In the genomic region with DNA sequence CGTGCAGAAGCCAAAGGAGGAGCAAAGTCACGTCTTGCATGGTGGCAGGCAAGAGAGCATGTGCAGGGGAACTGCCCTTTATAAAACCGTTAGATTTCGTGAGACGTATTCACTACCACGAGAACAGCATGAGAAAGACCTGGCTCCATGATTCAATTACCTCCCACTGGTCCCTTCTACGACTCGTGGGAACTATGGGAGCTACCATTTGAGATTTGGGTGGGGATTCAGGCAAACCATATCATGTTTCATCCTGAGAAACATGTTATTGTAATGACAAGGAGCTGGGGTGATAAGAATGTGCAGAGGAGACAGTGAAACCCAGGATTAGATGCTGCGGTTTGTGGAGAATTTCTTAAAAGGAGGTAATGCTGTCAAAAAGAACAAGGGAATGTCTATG, we compare ENCODE assay signal across 26 cellular contexts. TPM values are rescaled to one million over a fixed set of nuclear protein-coding genes. Genes with fewer than 3 reads are reported as not detected.
DNase-seq lines count a peak whose midpoint lies in the region; ATAC-seq, FAIRE-seq and TF ChIP-seq lines count a peak whose summit lies in the region.
"Had no signal": no experiment of that assay in that cellular context is flagged by ENCODE, and none has a peak within 500 bp of the region (broad histone marks: within the 10 kb centered on the region; RNA-seq: fewer than 3 reads in every experiment).

No MANE protein-coding gene starts in this region.

- no peaks in the 10 kb centered on the region for H3K9me1 ChIP-seq in K562 (ENCODE audit: control insufficient read depth, insufficient read depth, low read length)

- BruUV-seq in K562 (replicated peaks; lab: Mats Ljungman, UMichigan), result no TSS peak

- POLR2A ChIA-PET in K562 (lab: Yijun Ruan, JAX), result no interaction called here

- in situ Hi-C loops in K562 (cut with MboI), result no loop called here

- TF ChIP-seq POLR2A in K562 (conservative IDR thresholded peaks at IDR 0.05), result no peak
- no peak for TF ChIP-seq POLR2A in GM18505 (IDR thresholded peaks at IDR 0.05; ENCODE audit: borderline replicate concordance, extremely low read depth, insufficient read depth, insufficient read length)

- no peak for FAIRE-seq in K562 (lab: Jason Lieb, UNC)
- FAIRE-seq: A204.1, GM12878, GM12892 had no signal

- H4K20me1 ChIP-seq in K562 (replicated peaks; ENCODE audit: control insufficient read depth, insufficient read depth, low read length), result no peaks in the 10 kb centered on the region
- H4K20me1 ChIP-seq: BLaER1 had no signal

- H3K36me3 ChIP-seq in K562 (ENCODE audit: control insufficient read depth, insufficient read depth, low read length), result no peaks in the 10 kb centered on the region
- H3K36me3 ChIP-seq: BE2C, BLaER1 had no signal

- no peak overlapping the region for H3K4me2 ChIP-seq in K562 (ENCODE audit: insufficient read depth, low read length)
- H3K4me2 ChIP-seq: BLaER1 had no signal

- no peak for TF ChIP-seq RAD21 in K562 (CRISPR knock-in tag; conservative IDR thresholded peaks at IDR 0.05 in 1 of 2, IDR thresholded peaks at IDR 0.05 in 1 of 2)

- no peak for TF ChIP-seq EP300 in K562 (IDR thresholded peaks at IDR 0.05; ENCODE audit: low read length)

- intact Hi-C loops in K562 (cut with micrococcal nuclease), result no loop called here

- no peak overlapping the region for H3K4me3 ChIP-seq in K562
- no peak overlapping the region for H3K4me3 ChIP-seq in choroid plexus epithelial cell (ENCODE audit: low read depth, low read length)
- H3K4me3 ChIP-seq: BLaER1, GM12878 had no signal

- CTCF ChIA-PET in K562 (lab: Yijun Ruan, JAX; ENCODE audit: low intra/inter-chr PET ratio), result no interaction called here

- H3K9ac ChIP-seq in K562 (ENCODE audit: insufficient read depth in 1 of 2, low read depth in 2 of 2, low read length in 2 of 2), result no peak overlapping the region
- H3K9ac ChIP-seq: BLaER1 had no signal

- 63% methylated on average over 9 of the region's 9 CpGs for WGBS in K562 (ENCODE audit: insufficient coverage, low coverage, missing lambda C conversion rate)

- peaks cover 5% of the 10 kb centered on the region for H3K9me3 ChIP-seq in K562 (replicated peaks; ENCODE audit: control insufficient read depth, insufficient read depth, low read depth, low read length)
- H3K9me3 ChIP-seq: BE2C, BLaER1 had no signal

- no peaks in the 10 kb centered on the region for H3K27me3 ChIP-seq in K562 (ENCODE audit: control insufficient read depth in 2 of 2, insufficient read depth in 2 of 2, low read length in 2 of 2)
- H3K27me3 ChIP-seq: BE2C, BLaER1 had no signal

- no peak overlapping the region for H3K27ac ChIP-seq in K562 (ENCODE audit: extremely low read depth, low read depth, low read length)
- H3K27ac ChIP-seq: BLaER1 had no signal

- ATAC-seq in K562, result no peak
- ATAC-seq in GM18505 (IDR thresholded peaks at IDR 0.05; ENCODE audit: unreplicated experiment), result no peak
- ATAC-seq: GM12878 had no signal

- TF ChIP-seq CTCF in K562 (IDR thresholded peaks at IDR 0.05 in 2 of 3, conservative IDR thresholded peaks at IDR 0.05 in 1 of 3; ENCODE audit: insufficient read depth in 2 of 3, low read depth in 1 of 3, low read length in 3 of 3) (no peak), choroid plexus epithelial cell (conservative IDR thresholded peaks at IDR 0.05; ENCODE audit: low read depth, low read length) (no peak)

- no peak for DNase-seq in K562 (ENCODE audit: extremely low read depth in 1 of 4, low spot score in 3 of 4)
- DNase-seq in choroid plexus epithelial cell (ENCODE audit: low read depth), result peak; percentile 19
- no peak for DNase-seq in activated T-cell treated with anti-CD3 and anti-CD28 coated beads for 4 hours
- no peak for DNase-seq in stimulated activated CD8-positive, alpha-beta memory T cell treated with anti-CD3 and anti-CD28 coated beads, Interleukin-4, amount 100 ng/mL, for 48 hours
- DNase-seq: 8988T; ACHN; BE2C; C1 segment of cervical spinal cord; CD4-positive, alpha-beta memory T cell; CD4-positive, CD25-positive, alpha-beta regulatory T cell; CD8-positive, alpha-beta memory T cell; COR-L47; DMS 273 treated with DMSO at 0.1 percent for 48 hours; DMS153; DMS53; DMS79; DND-41; EL; GDM1 had no signal

- H3K4me1 ChIP-seq in K562 (replicated peaks in 1 of 2; ENCODE audit: control insufficient read depth in 2 of 2, insufficient read depth in 2 of 2, low read length in 2 of 2), result peaks cover 7 to 18% of the 10 kb centered on the region in 2 experiments; a peak in 4 of 5 replicates
- H3K4me1 ChIP-seq: BE2C had no signal

- no peaks in the 10 kb centered on the region for H3K79me2 ChIP-seq in K562 (ENCODE audit: control insufficient read depth, insufficient read depth, low read length)

- H2AFZ ChIP-seq in K562 (ENCODE audit: low read depth, low read length), result no peak overlapping the region

TF ChIP-seq in K562, 482 proteins besides CTCF, POLR2A, EP300 and RAD21 (continues in another document):
- TF ChIP-seq KLF10 (CRISPR knock-in tag; IDR thresholded peaks at IDR 0.05) (no peak), NR4A1 (CRISPR knock-in tag; IDR thresholded peaks at IDR 0.05) (no peak), NR4A1 (tag; IDR thresholded peaks at IDR 0.05) (no peak), HDAC2 (IDR thresholded peaks at IDR 0.05) (no peak), KDM1A (IDR thresholded peaks at IDR 0.05) (no peak), PRPF4 (IDR thresholded peaks at IDR 0.05; ENCODE audit: insufficient read depth, low read depth, low read length, poor library complexity, severe bottlenecking) (no peak)
- TF ChIP-seq, protein P1, sequence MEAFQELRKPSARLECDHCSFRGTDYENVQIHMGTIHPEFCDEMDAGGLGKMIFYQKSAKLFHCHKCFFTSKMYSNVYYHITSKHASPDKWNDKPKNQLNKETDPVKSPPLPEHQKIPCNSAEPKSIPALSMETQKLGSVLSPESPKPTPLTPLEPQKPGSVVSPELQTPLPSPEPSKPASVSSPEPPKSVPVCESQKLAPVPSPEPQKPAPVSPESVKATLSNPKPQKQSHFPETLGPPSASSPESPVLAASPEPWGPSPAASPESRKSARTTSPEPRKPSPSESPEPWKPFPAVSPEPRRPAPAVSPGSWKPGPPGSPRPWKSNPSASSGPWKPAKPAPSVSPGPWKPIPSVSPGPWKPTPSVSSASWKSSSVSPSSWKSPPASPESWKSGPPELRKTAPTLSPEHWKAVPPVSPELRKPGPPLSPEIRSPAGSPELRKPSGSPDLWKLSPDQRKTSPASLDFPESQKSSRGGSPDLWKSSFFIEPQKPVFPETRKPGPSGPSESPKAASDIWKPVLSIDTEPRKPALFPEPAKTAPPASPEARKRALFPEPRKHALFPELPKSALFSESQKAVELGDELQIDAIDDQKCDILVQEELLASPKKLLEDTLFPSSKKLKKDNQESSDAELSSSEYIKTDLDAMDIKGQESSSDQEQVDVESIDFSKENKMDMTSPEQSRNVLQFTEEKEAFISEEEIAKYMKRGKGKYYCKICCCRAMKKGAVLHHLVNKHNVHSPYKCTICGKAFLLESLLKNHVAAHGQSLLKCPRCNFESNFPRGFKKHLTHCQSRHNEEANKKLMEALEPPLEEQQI (IDR thresholded peaks at IDR 0.05), result 0 out of 2 replicates have a peak, but pooled peaks have one; percentile 72

RNA-seq across cellular contexts. Expression of gene THNSL1, which starts 34.0 kb away (rescaled TPM):
- 1.1 and 3.9 TPM in 2 replicates for total RNA-seq in K562 (2011; cell fraction: chromatin; rRNA removed; ENCODE audit: low replicate concordance)
- 0.33 and 0.92 TPM in 2 replicates for total RNA-seq in K562 (2011; cell fraction: nucleolus; rRNA removed)
- 1.5 and 2.0 TPM in 2 replicates for total RNA-seq in K562 (2011; cell fraction: nucleoplasm; rRNA removed)
- total RNA-seq in K562 (2014; rRNA removed) (3.2 and 4.7 TPM in 2 replicates), K562 (2014; rRNA removed; fragmentation: Illumina TruSeq; extraction: Trizol) (8.6 and 8.9 TPM in 2 replicates), K562 (2015; rRNA removed; fragmentation: Illumina TruSeq; extraction: Trizol) (5.8 and 6.3 TPM in 2 replicates), K562 (2021) (6.2 and 6.4 TPM in 2 replicates)
- polyA plus RNA-seq in K562 (2011; rRNA removed) (6.0 and 7.5 TPM in 2 replicates), K562 (2014; fragmentation: Illumina TruSeq; extraction: Trizol) (6.4 and 7.0 TPM in 2 replicates), K562 (2014; fragmentation: Nextera tagmentation; extraction: Ambion mirVana) (1 to 10 TPM; 5.9 to 7.6 TPM), K562 (2014; rRNA removed) (4.2 and 4.5 TPM in 2 replicates)
- 1.3 and 2.5 TPM in 2 replicates for polyA plus RNA-seq in K562 (2011; cell fraction: cytosol; rRNA removed)
- 1.4 and 2.0 TPM in 2 replicates for polyA plus RNA-seq in K562 (2011; cell fraction: nucleus; rRNA removed)
- 3.5 and 5.3 TPM in 2 replicates for polyA plus RNA-seq in K562 (2012)
- polyA minus RNA-seq in K562 (2011; rRNA and poly(A)+ RNA removed), result 6.9 and 9.7 TPM in 2 replicates
- 2.4 and 3.3 TPM in 2 replicates for polyA minus RNA-seq in K562 (2011; cell fraction: cytosol; rRNA and poly(A)+ RNA removed)
- polyA minus RNA-seq in K562 (2011; cell fraction: nucleus; rRNA and poly(A)+ RNA removed), result 1.3 and 3.0 TPM in 2 replicates

RNA-seq across cellular contexts. Expression of gene ENKUR, which starts 34.4 kb away (rescaled TPM):
- total RNA-seq in K562 (2011; cell fraction: chromatin; rRNA removed; ENCODE audit: low replicate concordance), result 0.25 and 0.79 TPM in 2 replicates
- total RNA-seq in K562 (2011; cell fraction: nucleolus; rRNA removed), result 0.13 TPM in 1 of 2 replicates, not detected in the other
- 0.61 TPM in 1 of 2 replicates, not detected in the other for total RNA-seq in K562 (2011; cell fraction: nucleoplasm; rRNA removed)
- total RNA-seq in K562 (2014; rRNA removed) (0.12 and 0.14 TPM in 2 replicates), K562 (2014; rRNA removed; fragmentation: Illumina TruSeq; extraction: Trizol) (0.06 and 0.25 TPM in 2 replicates), K562 (2015; rRNA removed; fragmentation: Illumina TruSeq; extraction: Trizol) (0.11 TPM in 2 replicates), K562 (2021) (0.09 and 0.20 TPM in 2 replicates)
- polyA plus RNA-seq in K562 (2011; rRNA removed) (0.19 and 0.46 TPM in 2 replicates), K562 (2014; fragmentation: Illumina TruSeq; extraction: Trizol) (0.21 TPM in 1 of 2 replicates, not detected in the other), K562 (2014; fragmentation: Nextera tagmentation; extraction: Ambion mirVana) (under 1 TPM; 0.06 to 0.07 TPM), K562 (2014; rRNA removed) (0.28 TPM in 1 of 2 replicates, not detected in the other)
- polyA plus RNA-seq in K562 (2011; cell fraction: cytosol; rRNA removed), result 0.03 and 0.09 TPM in 2 replicates
- 0.14 and 0.15 TPM in 2 replicates for polyA plus RNA-seq in K562 (2011; cell fraction: nucleus; rRNA removed)
- polyA plus RNA-seq in K562 (2012), result 0.14 and 0.23 TPM in 2 replicates
- polyA minus RNA-seq in K562 (2011; rRNA and poly(A)+ RNA removed), result 0.21 and 0.28 TPM in 2 replicates
- polyA minus RNA-seq in K562 (2011; cell fraction: cytosol; rRNA and poly(A)+ RNA removed), result not detected in 2 replicates
- 0.22 TPM in 1 of 2 replicates, not detected in the other for polyA minus RNA-seq in K562 (2011; cell fraction: nucleus; rRNA and poly(A)+ RNA removed)
- total RNA-seq: CD4-positive, alpha-beta memory T cell; CD8-positive, alpha-beta memory T cell; Daoy; G401; GM12878 had no signal
- polyA plus RNA-seq: CD4-positive, alpha-beta memory T cell; CD8-positive, alpha-beta memory T cell had no signal
